In genomic region chr2:159817278-159817677, GRCh38 we compare ENCODE assay signal across 16 cellular contexts. TPM values are rescaled to one million over a fixed set of nuclear protein-coding genes. Genes with fewer than 3 reads are reported as not detected.
A peak's percentile ranks its signal among the peaks of the same experiment; 100 is the strongest.
DNase-seq lines count a peak whose midpoint lies in the region; ATAC-seq and TF ChIP-seq lines count a peak whose summit lies in the region.
"Had no signal": no experiment of that assay in that cellular context is flagged by ENCODE, and none has a peak within 500 bp of the region (broad histone marks: within the 10 kb centered on the region; RNA-seq: fewer than 3 reads in every experiment).

No MANE protein-coding gene starts in this region.

- no peaks in the 10 kb centered on the region for H3K27me3 ChIP-seq in endodermal cell (ENCODE audit: control insufficient read depth, insufficient read depth, low read length, poor library complexity, severe bottlenecking)
- H3K27me3 ChIP-seq: MG63 had no signal

- no peak overlapping the region for H3K9ac ChIP-seq in endodermal cell (ENCODE audit: extremely low read depth, low read length, poor library complexity, severe bottlenecking)
- H3K9ac ChIP-seq: KMS-11 had no signal

- TF ChIP-seq CTCF in NB4 (IDR thresholded peaks at IDR 0.05; ENCODE audit: low read depth, low read length) (no peak), endodermal cell (conservative IDR thresholded peaks at IDR 0.05) (no peak)

- H3K36me3 ChIP-seq in endodermal cell (ENCODE audit: control insufficient read depth, insufficient read depth, low read length) = no peaks in the 10 kb centered on the region
- H3K36me3 ChIP-seq: MG63, SJSA1 had no signal

- H3K4me3 ChIP-seq in NB4 (ENCODE audit: low read depth, low read length) = no peak overlapping the region
- H3K4me3 ChIP-seq in endodermal cell (ENCODE audit: low read length) = no peak overlapping the region
- H3K4me3 ChIP-seq: MG63, SJSA1 had no signal

- H3K27ac ChIP-seq in endodermal cell (ENCODE audit: low read depth, low read length) = no peak overlapping the region
- H3K27ac ChIP-seq: KMS-11, SJSA1 had no signal

- WGBS in endodermal cell (ENCODE audit: insufficient coverage in 1 of 2, insufficient read length in 1 of 2), 2 experiments = 71 to 97% methylated on average over 1 of the region's 1 CpG

- no peaks in the 10 kb centered on the region for H3K4me1 ChIP-seq in endodermal cell (ENCODE audit: control insufficient read depth, insufficient read depth, low read length)
- H3K4me1 ChIP-seq: SJSA1 had no signal

- H3K27ac Mint-ChIP-seq in memory B cell (peak overlapping the region; percentile 29), endodermal cell (no peak overlapping the region)
- H3K27ac Mint-ChIP-seq in effector memory CD8-positive, alpha-beta T cell = no peak overlapping the region
- H3K27ac Mint-ChIP-seq: B cell; CD8-positive, alpha-beta memory T cell had no signal

- DNase-seq in GF-D8 (lab: John Stamatoyannopoulos, UW) (peak; percentile 19), NB4 (ENCODE audit: low read depth) (peak; percentile 59), SKM-1 treated with dmso at 0.1 percent for 144 hours (lab: John Stamatoyannopoulos, UW; ENCODE audit: unreplicated experiment) (peak; percentile 74), memory B cell (ENCODE audit: low spot score in 2 of 2) (no peak), endodermal cell (no peak), retina (no peak)
- DNase-seq in effector memory CD8-positive, alpha-beta T cell = no peak
- DNase-seq: CD8-positive, alpha-beta memory T cell; GOT3; MG63; NCI-H1436 treated with DMSO at 0.1 percent for 48 hours; NCI-H2107 had no signal

- TF ChIP-seq POLR2A in NB4 (IDR thresholded peaks at IDR 0.05; ENCODE audit: extremely low read depth, insufficient read length) = no peak

- H3K9me3 Mint-ChIP-seq in memory B cell (no peaks in the 10 kb centered on the region), endodermal cell (no peaks in the 10 kb centered on the region)
- H3K9me3 Mint-ChIP-seq in effector memory CD8-positive, alpha-beta T cell = no peaks in the 10 kb centered on the region
- H3K9me3 Mint-ChIP-seq: CD8-positive, alpha-beta memory T cell had no signal

- H3K4me3 Mint-ChIP-seq in memory B cell (no peak overlapping the region), endodermal cell (no peak overlapping the region)
- no peak overlapping the region for H3K4me3 Mint-ChIP-seq in effector memory CD8-positive, alpha-beta T cell
- H3K4me3 Mint-ChIP-seq: B cell; CD8-positive, alpha-beta memory T cell had no signal

- H3K9me3 ChIP-seq in endodermal cell (ENCODE audit: control insufficient read depth, low read length) = no peaks in the 10 kb centered on the region
- H3K9me3 ChIP-seq: MG63, SJSA1 had no signal

- H3K4me1 Mint-ChIP-seq in memory B cell = no peaks in the 10 kb centered on the region
- H3K4me1 Mint-ChIP-seq in endodermal cell = no peaks in the 10 kb centered on the region
- H3K4me1 Mint-ChIP-seq in effector memory CD8-positive, alpha-beta T cell (ENCODE audit: low read depth in 2 of 2) = no peaks in the 10 kb centered on the region
- H3K4me1 Mint-ChIP-seq: B cell; CD8-positive, alpha-beta memory T cell had no signal

- H3K27me3 Mint-ChIP-seq in memory B cell = no peaks in the 10 kb centered on the region
- H3K27me3 Mint-ChIP-seq in endodermal cell (ENCODE audit: insufficient read depth) = peaks cover 2% of the 10 kb centered on the region
- H3K27me3 Mint-ChIP-seq in effector memory CD8-positive, alpha-beta T cell = no peaks in the 10 kb centered on the region
- H3K27me3 Mint-ChIP-seq: B cell; CD8-positive, alpha-beta memory T cell had no signal

- peaks cover 39% of the 10 kb centered on the region for H3K36me3 Mint-ChIP-seq in memory B cell
- no peaks in the 10 kb centered on the region for H3K36me3 Mint-ChIP-seq in endodermal cell (ENCODE audit: low read depth)
- peaks cover 40% of the 10 kb centered on the region for H3K36me3 Mint-ChIP-seq in effector memory CD8-positive, alpha-beta T cell (ENCODE audit: insufficient read depth)

- ATAC-seq in memory B cell (ENCODE audit: low read depth) = no peak
- no peak for ATAC-seq in HG03354 (IDR thresholded peaks at IDR 0.05; ENCODE audit: poor library complexity, severe bottlenecking, unreplicated experiment)
- ATAC-seq in effector memory CD8-positive, alpha-beta T cell (replicated peaks) = no peak

RNA-seq across cellular contexts. Expression of gene CD302, which starts 19.3 kb away (rescaled TPM):
- total RNA-seq in endodermal cell = 1 to 10 TPM; 1.9 to 2.7 TPM
- polyA plus RNA-seq in endodermal cell (2013, experiment 1 of 2) = 1.5 TPM
- 1.6 TPM for polyA plus RNA-seq in endodermal cell (2013, experiment 2 of 2)

Comparison
In these comparisons a context has a peak if more than half of its experiments do, and no peak if none do; other contexts are left out.
1. DNase-seq: peak in GF-D8 (single experiment), NB4 (single experiment) and SKM-1 treated with dmso at 0.1 percent for 144 hours (single experiment); none in memory B cell (0 of 2), endodermal cell (single experiment), retina (single experiment) and effector memory CD8-positive, alpha-beta T cell (0 of 3).